In genomic region chr9:62684833-62685647, GRCh38 we compare ENCODE assay signal across 8 cellular contexts.
A peak's percentile ranks its signal among the peaks of the same experiment; 100 is the strongest.
ATAC-seq lines count a peak whose summit lies in the region.

No MANE protein-coding gene starts in this region.

- peak; percentile 77 for ATAC-seq in GM18499 (IDR thresholded peaks at IDR 0.05; ENCODE audit: insufficient read depth, unreplicated experiment)
- peak; percentile 80 for ATAC-seq in GM18870 (IDR thresholded peaks at IDR 0.05; ENCODE audit: unreplicated experiment)
- peak; percentile 82 for ATAC-seq in GM19397 (IDR thresholded peaks at IDR 0.05; ENCODE audit: unreplicated experiment)
- peak; percentile 78 for ATAC-seq in GM21447 (IDR thresholded peaks at IDR 0.05; ENCODE audit: unreplicated experiment)
- peak; percentile 58 for ATAC-seq in HG02588 (IDR thresholded peaks at IDR 0.05; ENCODE audit: unreplicated experiment)
- peak; percentile 81 for ATAC-seq in HG02885 (IDR thresholded peaks at IDR 0.05; ENCODE audit: poor library complexity, unreplicated experiment)
- ATAC-seq in HG03175 (IDR thresholded peaks at IDR 0.05; ENCODE audit: unreplicated experiment) = peak; percentile 88
- peak; percentile 83 for ATAC-seq in HG03558 (IDR thresholded peaks at IDR 0.05; ENCODE audit: extremely low read depth, unreplicated experiment)

Comparison
In these comparisons a context has a peak if more than half of its experiments do, and no peak if none do; other contexts are left out.
1. Peak in every context shown above with its lines: ATAC-seq.